ENCODE assay signal across 8 cellular contexts in genomic region chr13:77699059-77699680, GRCh38. TPM values are rescaled to one million over a fixed set of nuclear protein-coding genes. Genes with fewer than 3 reads are reported as not detected.
A peak's percentile ranks its signal among the peaks of the same experiment; 100 is the strongest.
DNase-seq lines count a peak whose midpoint lies in the region; ATAC-seq and TF ChIP-seq lines count a peak whose summit lies in the region.

No MANE protein-coding gene starts in this region.

- no peaks in the 10 kb centered on the region for H3K9me3 ChIP-seq in mononuclear cell (ENCODE audit: low read depth, low read length)

- H3K27me3 ChIP-seq in brain microvascular endothelial cell (replicated peaks) (peaks cover 34% of the 10 kb centered on the region), mononuclear cell (ENCODE audit: insufficient read depth, low read length) (peaks cover 16% of the 10 kb centered on the region)

- H3K4me3 ChIP-seq in brain microvascular endothelial cell (ENCODE audit: low read depth, low read length) (peak overlapping the region; percentile 50), mononuclear cell (ENCODE audit: low read length) (peak overlapping the region; percentile 69)

- in situ Hi-C loops in brain microvascular endothelial cell (cut with HindIII; ENCODE audit: low pct_ligation_motif_present, low sequenced_read_pairs), result no loop called here

- peak; percentile 17 for ATAC-seq in HG03354 (IDR thresholded peaks at IDR 0.05; ENCODE audit: poor library complexity, severe bottlenecking, unreplicated experiment)

- H3K27ac ChIP-seq in 22Rv1 (peak overlapping the region; percentile 74), brain microvascular endothelial cell (no peak overlapping the region)

- peaks cover 23% of the 10 kb centered on the region for H3K4me1 ChIP-seq in mononuclear cell (ENCODE audit: insufficient read depth, low read length)

- TF ChIP-seq CTCF in 22Rv1 (IDR thresholded peaks at IDR 0.05) (no peak), brain microvascular endothelial cell (IDR thresholded peaks at IDR 0.05; ENCODE audit: low read depth, low read length, missing control alignments) (no peak)

- no peaks in the 10 kb centered on the region for H3K36me3 ChIP-seq in brain microvascular endothelial cell (replicated peaks)

- DNase-seq in brain microvascular endothelial cell, result no peak
- DNase-seq in NK-92 (lab: John Stamatoyannopoulos, UW; ENCODE audit: unreplicated experiment), result no peak
- DNase-seq in NCI-H2171 (lab: John Stamatoyannopoulos, UW), result no peak
- DNase-seq in COLO829 (ENCODE audit: low spot score), result no peak
- DNase-seq in HPDE6-E6E7 (ENCODE audit: extremely low spot score), result no peak

RNA-seq across cellular contexts. Expression of gene SLAIN1, which starts 1.7 kb away (rescaled TPM):
- total RNA-seq in mononuclear cell, result 81.9 TPM
